In genomic region chr18:26526128-26526965, GRCh38 we compare ENCODE assay signal across 1 cellular context.
A peak's percentile ranks its signal among the peaks of the same experiment; 100 is the strongest.
TF ChIP-seq lines count a peak whose summit lies in the region.

No MANE protein-coding gene starts in this region.

TF ChIP-seq in H1, 55 proteins besides CTCF, POLR2A, EP300 and RAD21 (continued from another document):
- TF ChIP-seq USF2 (IDR thresholded peaks at IDR 0.05; ENCODE audit: low read length) (no peak), CBX5 (IDR thresholded peaks at IDR 0.05; ENCODE audit: low read depth, low read length) (no peak), ATF2 (IDR thresholded peaks at IDR 0.05; ENCODE audit: low read length) (no peak), TAF1 (IDR thresholded peaks at IDR 0.05; ENCODE audit: low read depth, low read length) (no peak), CHD7 (IDR thresholded peaks at IDR 0.05; ENCODE audit: insufficient replicate concordance, low read length) (no peak), SP1 (IDR thresholded peaks at IDR 0.05; ENCODE audit: low read depth, low read length) (peak; percentile 62), E2F6 (IDR thresholded peaks at IDR 0.05) (peak; percentile 87), CBX8 (IDR thresholded peaks at IDR 0.05; ENCODE audit: borderline replicate concordance, low read depth, low read length) (no peak), GABPA (IDR thresholded peaks at IDR 0.05; ENCODE audit: borderline replicate concordance, insufficient read depth, low read length) (no peak), KDM4A (IDR thresholded peaks at IDR 0.05; ENCODE audit: low read depth, low read length, severe bottlenecking) (peak; percentile 28), TBP (IDR thresholded peaks at IDR 0.05; ENCODE audit: low read depth, low read length) (no peak), CEBPB (IDR thresholded peaks at IDR 0.05; ENCODE audit: low read depth, low read length) (no peak), FOSL1 (IDR thresholded peaks at IDR 0.05; ENCODE audit: insufficient read depth, low read depth, low read length) (no peak), JUND (IDR thresholded peaks at IDR 0.05; ENCODE audit: low read length) (no peak), KDM1A (IDR thresholded peaks at IDR 0.05; ENCODE audit: borderline replicate concordance, low read length) (peak; percentile 8; the same call in 1 of the 2 replicates), SIN3A (conservative IDR thresholded peaks at IDR 0.05 in 1 of 2, IDR thresholded peaks at IDR 0.05 in 1 of 2; ENCODE audit: low read depth in 1 of 2, low read length in 2 of 2) (no peak), SP4 (IDR thresholded peaks at IDR 0.05; ENCODE audit: low read length) (no peak), MAFK (IDR thresholded peaks at IDR 0.05; ENCODE audit: low read depth, low read length) (no peak), BRCA1 (IDR thresholded peaks at IDR 0.05; ENCODE audit: low read depth, low read length) (no peak), SRF (IDR thresholded peaks at IDR 0.05; ENCODE audit: low read depth, low read length) (no peak), SIRT6 (IDR thresholded peaks at IDR 0.05; ENCODE audit: low read length) (no peak), CREB1 (IDR thresholded peaks at IDR 0.05) (no peak), BCL11A (IDR thresholded peaks at IDR 0.05; ENCODE audit: low read depth in 2 of 2, low read length in 2 of 2) (no peak), EGR1 (IDR thresholded peaks at IDR 0.05; ENCODE audit: borderline replicate concordance, low read depth, low read length) (no peak), RXRA (IDR thresholded peaks at IDR 0.05; ENCODE audit: insufficient read depth, low read depth, low read length) (no peak), POU5F1 (IDR thresholded peaks at IDR 0.05; ENCODE audit: low read depth, low read length) (no peak), RBBP5 (IDR thresholded peaks at IDR 0.05; ENCODE audit: borderline replicate concordance, low read depth, low read length) (0 out of 2 replicates have a peak, but pooled peaks have one; percentile 47), CTBP2 (IDR thresholded peaks at IDR 0.05; ENCODE audit: borderline replicate concordance, insufficient read depth, insufficient read length, low read length) (peak; percentile 78), ATF3 (IDR thresholded peaks at IDR 0.05; ENCODE audit: insufficient read depth, low read depth, low read length) (no peak), ZNF274 (IDR thresholded peaks at IDR 0.05; ENCODE audit: borderline replicate concordance, extremely low read depth, low read length) (no peak), PHF8 (conservative IDR thresholded peaks at IDR 0.05; ENCODE audit: low read depth, low read length) (no peak), ASH2L (IDR thresholded peaks at IDR 0.05; ENCODE audit: low read length) (peak; percentile 64), SUZ12 (IDR thresholded peaks at IDR 0.05; ENCODE audit: low read length) (no peak), CHD2 (IDR thresholded peaks at IDR 0.05; ENCODE audit: low read length) (no peak), MAX (IDR thresholded peaks at IDR 0.05) (peak; percentile 88), BACH1 (IDR thresholded peaks at IDR 0.05; ENCODE audit: low read length) (no peak), NRF1 (IDR thresholded peaks at IDR 0.05; ENCODE audit: low read depth, low read length) (no peak), GTF2F1 (IDR thresholded peaks at IDR 0.05; ENCODE audit: borderline replicate concordance, low read depth, low read length) (no peak), TCF12 (IDR thresholded peaks at IDR 0.05; ENCODE audit: low read depth, low read length) (0 out of 2 replicates have a peak, but pooled peaks have one; percentile 51), EZH2 (IDR thresholded peaks at IDR 0.05; ENCODE audit: low read depth, low read length, severe bottlenecking) (no peak), TAF7 (optimal IDR thresholded peaks at IDR 0.05; ENCODE audit: borderline replicate concordance, low read depth, low read length) (no peak), HDAC2 (IDR thresholded peaks at IDR 0.05; ENCODE audit: borderline replicate concordance in 1 of 2, low read depth in 2 of 2, low read length in 2 of 2) (peak; percentile 48 to 95; a peak in 3 of 4 replicates), SAP30 (IDR thresholded peaks at IDR 0.05; ENCODE audit: insufficient read depth, insufficient replicate concordance, low read length) (no peak), RNF2 (IDR thresholded peaks at IDR 0.05; ENCODE audit: borderline replicate concordance, low read depth, low read length, missing control alignments, poor library complexity, severe bottlenecking) (no peak), SIX5 (IDR thresholded peaks at IDR 0.05; ENCODE audit: low read depth, low read length) (no peak)
